8 cellular contexts compared by ENCODE assay signal in genomic region chr6:81749704-81750103, GRCh38. TPM values are rescaled to one million over a fixed set of nuclear protein-coding genes. Genes with fewer than 3 reads are reported as not detected.
DNase-seq lines count a peak whose midpoint lies in the region; ATAC-seq and TF ChIP-seq lines count a peak whose summit lies in the region.

No MANE protein-coding gene starts in this region.

- no peak overlapping the region for H2AFZ ChIP-seq in mammary epithelial cell (ENCODE audit: low read depth, low read length)

- intact Hi-C loops in MCF 10A (cut with micrococcal nuclease) = loop anchor here (5.0 to 10.0 kb wide), 7 partner anchors 185 to 1617 kb away; no protein-coding TSS in a partner anchor
- intact Hi-C loops in mammary epithelial cell (cut with micrococcal nuclease) = loop anchor here (5.0 to 10.0 kb wide), 5 partner anchors 507 to 1615 kb away; no protein-coding TSS in a partner anchor
- intact Hi-C loops in aorta (cut with DNase I) = loop anchor here (2.0 to 10.0 kb wide), 11 partner anchors 108 to 1537 kb away; no protein-coding TSS in a partner anchor
- intact Hi-C loops in posterior vena cava (cut with DNase I) = loop anchor here (5.0 to 10.0 kb wide), 4 partner anchors 148 to 1145 kb away; no protein-coding TSS in a partner anchor
- intact Hi-C loops in left colon (cut with DNase I, micrococcal nuclease) = loop anchor here in 1 of 2 donors (5.0 to 10.0 kb wide), 3 partner anchors 1145 to 1615 kb away; no protein-coding TSS in a partner anchor

- H3K4me3 ChIP-seq in mammary epithelial cell (replicated peaks in 1 of 3; ENCODE audit: insufficient read depth in 1 of 3, low read depth in 2 of 3, low read length in 3 of 3) (no peak overlapping the region), coronary artery (peak overlapping the region; percentile 90), muscle layer of duodenum (ENCODE audit: low read depth in 1 of 2, low read length in 2 of 2) (peak overlapping the region; percentile 90 to 93), aorta (ENCODE audit: low read length in 2 of 2) (peak overlapping the region; percentile 55 to 100)

- H3K27ac Mint-ChIP-seq in MCF 10A (ENCODE audit: low read depth, unreplicated experiment) = peak overlapping the region; percentile 88

- no peak overlapping the region for H3K4me2 ChIP-seq in mammary epithelial cell (ENCODE audit: insufficient read depth, low read depth, low read length)

- H3K27me3 ChIP-seq in mammary epithelial cell (ENCODE audit: insufficient read depth, low read length) (no peaks in the 10 kb centered on the region), muscle layer of duodenum (ENCODE audit: low read depth, low read length) (no peaks in the 10 kb centered on the region), aorta (ENCODE audit: control insufficient read depth in 1 of 2, insufficient read depth in 2 of 2, low read length in 1 of 2) (no peaks in the 10 kb centered on the region)

- dilution Hi-C loops in mammary epithelial cell (cut with HindIII; ENCODE audit: low sequenced_read_pairs) = no loop called here

- peaks cover 28% of the 10 kb centered on the region for H3K36me3 Mint-ChIP-seq in MCF 10A (ENCODE audit: insufficient read depth, unreplicated experiment)

- peaks cover 16% of the 10 kb centered on the region for H3K79me2 ChIP-seq in mammary epithelial cell (ENCODE audit: insufficient read depth, low read length)

- no peak overlapping the region for H3K9ac ChIP-seq in mammary epithelial cell (ENCODE audit: insufficient read depth, low read length)

- in situ Hi-C loops in mammary epithelial cell (cut with MboI; ENCODE audit: low sequenced_read_pairs in 2 of 2) = loop anchor here (25.0 kb wide), 2 partner anchors 263 to 1137 kb away; no protein-coding TSS in a partner anchor

- peaks cover 18% of the 10 kb centered on the region for H3K4me1 Mint-ChIP-seq in MCF 10A (ENCODE audit: insufficient read depth, unreplicated experiment)

- no peaks in the 10 kb centered on the region for H3K9me3 Mint-ChIP-seq in MCF 10A (ENCODE audit: unreplicated experiment)

- peaks cover 13% of the 10 kb centered on the region for H3K4me1 ChIP-seq in mammary epithelial cell (ENCODE audit: insufficient read depth, low read length)
- peaks cover 0 to 14% of the 10 kb centered on the region in 2 donors for H3K4me1 ChIP-seq in muscle layer of duodenum (ENCODE audit: control insufficient read depth in 1 of 2, insufficient read depth in 2 of 2, low read length in 2 of 2)
- peaks cover 3 to 7% of the 10 kb centered on the region in 2 donors for H3K4me1 ChIP-seq in aorta (ENCODE audit: control insufficient read depth in 1 of 2, insufficient read depth in 2 of 2, low read length in 2 of 2)

- WGBS in mammary epithelial cell (ENCODE audit: low coverage, missing lambda C conversion rate) = 59% methylated on average over 4 of the region's 4 CpGs
- WGBS in aorta, 2 donors = 1 to 3% methylated on average over 4 of the region's 4 CpGs

- H3K36me3 ChIP-seq in mammary epithelial cell (ENCODE audit: insufficient read depth, low read length) (no peaks in the 10 kb centered on the region), muscle layer of duodenum (ENCODE audit: control insufficient read depth in 1 of 2, insufficient read depth in 2 of 2, low read length in 2 of 2) (peaks cover 0 to 10% of the 10 kb centered on the region in 2 donors), aorta (ENCODE audit: control insufficient read depth in 1 of 2, insufficient read depth in 2 of 2, low read length in 1 of 2) (peaks cover 0 to 2% of the 10 kb centered on the region in 2 donors)

- POLR2A ChIA-PET in MCF 10A (lab: Yijun Ruan, JAX) = interaction anchor here (0.5 to 4.3 kb wide), 5 partner anchors 14 to 268 kb away, joined by 3 to 35 read pairs (median 3); no protein-coding TSS in a partner anchor

- CTCF ChIA-PET in MCF 10A (lab: Yijun Ruan, JAX) (interaction anchor here (0.6 kb wide), 2 partner anchors 65 to 286 kb away, joined by 3 read pairs; no protein-coding TSS in a partner anchor), mammary epithelial cell (lab: Charles Lee; ENCODE audit: low non-redundant PET) (interaction anchor here (0.6 kb wide), 1 partner anchor 1621 kb away, joined by 3 read pairs; no protein-coding TSS in a partner anchor)

- no TSS peak for BruUV-seq in MCF 10A (replicated peaks; lab: Mats Ljungman, UMichigan)
- BruUV-seq in mammary epithelial cell (replicated peaks; lab: Mats Ljungman, UMichigan) = no TSS peak

- no peaks in the 10 kb centered on the region for H4K20me1 ChIP-seq in mammary epithelial cell (ENCODE audit: insufficient read depth, low read length)

- DNase-seq in MCF 10A (ENCODE audit: unreplicated experiment) (no peak), mammary epithelial cell (no peak), coronary artery (ENCODE audit: low spot score) (no peak), aorta (no peak), posterior vena cava (ENCODE audit: low spot score) (no peak), left colon (no peak)

- no peaks in the 10 kb centered on the region for H3K27me3 Mint-ChIP-seq in MCF 10A (ENCODE audit: insufficient read depth, unreplicated experiment)

- no peak overlapping the region for H3K27ac ChIP-seq in mammary epithelial cell (ENCODE audit: insufficient read depth, low read depth, low read length)
- H3K27ac ChIP-seq in coronary artery = peak overlapping the region; percentile 94 to 98
- H3K27ac ChIP-seq in muscle layer of duodenum (ENCODE audit: low read length) = peak overlapping the region; percentile 17
- peak overlapping the region in 1 of 2 donors; percentile 28 for H3K27ac ChIP-seq in aorta (ENCODE audit: low read depth in 1 of 2, low read length in 2 of 2)

- TF ChIP-seq CTCF in MCF 10A (IDR thresholded peaks at IDR 0.05; ENCODE audit: unreplicated experiment) = no peak
- TF ChIP-seq CTCF in mammary epithelial cell (conservative IDR thresholded peaks at IDR 0.05 in 1 of 2, IDR thresholded peaks at IDR 0.05 in 1 of 2; ENCODE audit: extremely low read depth in 1 of 2, insufficient read depth in 1 of 2, low read depth in 1 of 2, low read length in 2 of 2) = no peak
- no peak for TF ChIP-seq CTCF in coronary artery (IDR thresholded peaks at IDR 0.05)

- peak overlapping the region; percentile 98 for H3K4me3 Mint-ChIP-seq in MCF 10A (ENCODE audit: unreplicated experiment)

- no peak for ATAC-seq in aorta (ENCODE audit: low FRiP score)
- no peak for ATAC-seq in GM21381 (IDR thresholded peaks at IDR 0.05; ENCODE audit: unreplicated experiment)
- no peak for ATAC-seq in left colon

- H3K9me3 ChIP-seq in mammary epithelial cell (replicated peaks; ENCODE audit: insufficient read depth, low read length) = no peaks in the 10 kb centered on the region
- no peaks in the 10 kb centered on the region for H3K9me3 ChIP-seq in muscle layer of duodenum (ENCODE audit: control insufficient read depth in 1 of 2, low read length in 2 of 2)
- H3K9me3 ChIP-seq in aorta (ENCODE audit: control insufficient read depth, low read length) = no peaks in the 10 kb centered on the region

RNA-seq across cellular contexts. Expression of gene TENT5A, which starts 2.8 kb away (rescaled TPM):
- total RNA-seq in MCF 10A (2022) = 2.5 and 3.9 TPM in 2 replicates
- total RNA-seq in mammary epithelial cell = 1 to 10 TPM; 2.6 to 4.7 TPM
- polyA plus RNA-seq in mammary epithelial cell = 1.8 TPM
- polyA minus RNA-seq in mammary epithelial cell = 1.1 TPM
- total RNA-seq in aorta = 10 to 100 TPM; 25.5 to 26.9 TPM
- 10 to 100 TPM in 1 of 2 donors, 1 to 10 TPM in 1; 9.6 to 21.7 TPM for polyA plus RNA-seq in aorta
- 10 to 100 TPM; 43.6 to 58.2 TPM for total RNA-seq in posterior vena cava
- total RNA-seq in left colon = 10 to 100 TPM; 26.3 to 29.3 TPM

Comparison
In these comparisons a context has a peak if more than half of its experiments do, and no peak if none do; other contexts are left out.
1. H3K4me3 ChIP-seq: peak in coronary artery (single experiment), muscle layer of duodenum (2 of 2) and aorta (2 of 2); none in mammary epithelial cell (0 of 3).